9 cellular contexts compared by ENCODE assay signal in genomic region chr1:202046227-202046626, GRCh38. TPM values are rescaled to one million over a fixed set of nuclear protein-coding genes. Genes with fewer than 3 reads are reported as not detected.
A peak's percentile ranks its signal among the peaks of the same experiment; 100 is the strongest.
DNase-seq lines count a peak whose midpoint lies in the region; ATAC-seq and TF ChIP-seq lines count a peak whose summit lies in the region.
"Had no signal": no experiment of that assay in that cellular context is flagged by ENCODE, and none has a peak within 500 bp of the region (broad histone marks: within the 10 kb centered on the region; RNA-seq: fewer than 3 reads in every experiment).

No MANE protein-coding gene starts in this region.

- 17% methylated on average over 3 of the region's 3 CpGs for WGBS in mammary epithelial cell (ENCODE audit: low coverage, missing lambda C conversion rate)

- in situ Hi-C loops in mammary epithelial cell (cut with MboI; ENCODE audit: low sequenced_read_pairs in 2 of 2), result no loop called here

- no peaks in the 10 kb centered on the region for H3K79me2 ChIP-seq in mammary epithelial cell (ENCODE audit: insufficient read depth, low read length)

- H3K4me1 ChIP-seq in mammary epithelial cell (ENCODE audit: insufficient read depth, low read length), result peaks cover 16% of the 10 kb centered on the region
- peaks cover 0 to 6% of the 10 kb centered on the region in 2 donors for H3K4me1 ChIP-seq in muscle layer of duodenum (ENCODE audit: control insufficient read depth in 1 of 2, insufficient read depth in 2 of 2, low read length in 2 of 2)

- TF ChIP-seq CTCF in mammary epithelial cell (conservative IDR thresholded peaks at IDR 0.05 in 1 of 2, IDR thresholded peaks at IDR 0.05 in 1 of 2; ENCODE audit: extremely low read depth in 1 of 2, insufficient read depth in 1 of 2, low read depth in 1 of 2, low read length in 2 of 2) (no peak), endothelial cell (IDR thresholded peaks at IDR 0.05; ENCODE audit: unreplicated experiment) (no peak)
- TF ChIP-seq CTCF in activated CD8-positive, alpha-beta T cell treated with anti-CD3 and anti-CD28 coated beads for 36 hours (IDR thresholded peaks at IDR 0.05), result no peak

- H3K4me3 Mint-ChIP-seq in activated CD8-positive, alpha-beta T cell treated with anti-CD3 and anti-CD28 coated beads for 36 hours, result no peak overlapping the region
- no peak overlapping the region for H3K4me3 Mint-ChIP-seq in endothelial cell (ENCODE audit: unreplicated experiment)

- peak overlapping the region; percentile 30 for H3K27ac ChIP-seq in mammary epithelial cell (ENCODE audit: insufficient read depth, low read depth, low read length)
- H3K27ac ChIP-seq in muscle layer of duodenum (ENCODE audit: low read length), result peak overlapping the region; percentile 88

- no peaks in the 10 kb centered on the region for H3K36me3 ChIP-seq in mammary epithelial cell (ENCODE audit: insufficient read depth, low read length)
- H3K36me3 ChIP-seq in muscle layer of duodenum (ENCODE audit: control insufficient read depth in 1 of 2, insufficient read depth in 2 of 2, low read length in 2 of 2), result no peaks in the 10 kb centered on the region

- no peak overlapping the region for H3K4me3 ChIP-seq in mammary epithelial cell (replicated peaks in 1 of 3; ENCODE audit: insufficient read depth in 1 of 3, low read depth in 2 of 3, low read length in 3 of 3)
- H3K4me3 ChIP-seq in muscle layer of duodenum (ENCODE audit: low read depth in 1 of 2, low read length in 2 of 2), result no peak overlapping the region

- H3K4me2 ChIP-seq in mammary epithelial cell (ENCODE audit: insufficient read depth, low read depth, low read length), result no peak overlapping the region

- no peaks in the 10 kb centered on the region for H3K9me3 ChIP-seq in mammary epithelial cell (replicated peaks; ENCODE audit: insufficient read depth, low read length)
- no peaks in the 10 kb centered on the region for H3K9me3 ChIP-seq in muscle layer of duodenum (ENCODE audit: control insufficient read depth in 1 of 2, low read length in 2 of 2)

- no peak overlapping the region for H2AFZ ChIP-seq in mammary epithelial cell (ENCODE audit: low read depth, low read length)

- H3K27me3 ChIP-seq in mammary epithelial cell (ENCODE audit: insufficient read depth, low read length), result no peaks in the 10 kb centered on the region
- H3K27me3 ChIP-seq in muscle layer of duodenum (ENCODE audit: low read depth, low read length), result no peaks in the 10 kb centered on the region

- peaks cover 3% of the 10 kb centered on the region for H3K27me3 Mint-ChIP-seq in activated CD8-positive, alpha-beta T cell treated with anti-CD3 and anti-CD28 coated beads for 36 hours
- H3K27me3 Mint-ChIP-seq in endothelial cell (ENCODE audit: unreplicated experiment), result peaks cover 4% of the 10 kb centered on the region

- intact Hi-C loops in mammary epithelial cell (cut with micrococcal nuclease), result no loop called here
- intact Hi-C loops in activated CD8-positive, alpha-beta T cell treated with anti-CD3 and anti-CD28 coated beads for 36 hours (cut with micrococcal nuclease), result no loop called here

- CTCF ChIA-PET in mammary epithelial cell (lab: Charles Lee; ENCODE audit: low non-redundant PET), result no interaction called here
- CTCF ChIA-PET in activated CD8-positive, alpha-beta T cell treated with anti-CD3 and anti-CD28 coated beads for 36 hours (lab: Charles Lee), result no interaction called here

- dilution Hi-C loops in mammary epithelial cell (cut with HindIII; ENCODE audit: low sequenced_read_pairs), result no loop called here

- no peak overlapping the region for H3K9ac ChIP-seq in mammary epithelial cell (ENCODE audit: insufficient read depth, low read length)

- no peaks in the 10 kb centered on the region for H4K20me1 ChIP-seq in mammary epithelial cell (ENCODE audit: insufficient read depth, low read length)

- no peaks in the 10 kb centered on the region for H3K4me1 Mint-ChIP-seq in activated CD8-positive, alpha-beta T cell treated with anti-CD3 and anti-CD28 coated beads for 36 hours (ENCODE audit: low read depth)
- no peaks in the 10 kb centered on the region for H3K4me1 Mint-ChIP-seq in endothelial cell (ENCODE audit: unreplicated experiment)

- no peaks in the 10 kb centered on the region for H3K36me3 Mint-ChIP-seq in activated CD8-positive, alpha-beta T cell treated with anti-CD3 and anti-CD28 coated beads for 36 hours (ENCODE audit: low read depth)
- H3K36me3 Mint-ChIP-seq in endothelial cell (ENCODE audit: low read depth, unreplicated experiment), result no peaks in the 10 kb centered on the region

- no peak for ATAC-seq in activated CD8-positive, alpha-beta T cell treated with anti-CD3 and anti-CD28 coated beads for 36 hours
- ATAC-seq: stimulated activated naive CD8-positive, alpha-beta T cell treated with anti-CD3 and anti-CD28 coated beads, Interleukin-15, Interleukin-2, amounts not matched to agents 100 U/mL and 50 U/mL, for 24 hours had no signal

- BruUV-seq in mammary epithelial cell (replicated peaks; lab: Mats Ljungman, UMichigan), result no TSS peak

- no peak overlapping the region for H3K27ac Mint-ChIP-seq in activated CD8-positive, alpha-beta T cell treated with anti-CD3 and anti-CD28 coated beads for 36 hours
- no peak overlapping the region for H3K27ac Mint-ChIP-seq in endothelial cell (ENCODE audit: unreplicated experiment)

- no peaks in the 10 kb centered on the region for H3K9me3 Mint-ChIP-seq in activated CD8-positive, alpha-beta T cell treated with anti-CD3 and anti-CD28 coated beads for 36 hours
- no peaks in the 10 kb centered on the region for H3K9me3 Mint-ChIP-seq in endothelial cell (ENCODE audit: unreplicated experiment)

- DNase-seq in DMS53 treated with DMSO at 0.1 percent for 48 hours (lab: John Stamatoyannopoulos, UW; ENCODE audit: unreplicated experiment) (peak; percentile 99), NCI-H2171 (lab: John Stamatoyannopoulos, UW) (peak; percentile 34), mammary epithelial cell (peak; percentile 26), ecto neural progenitor cell (ENCODE audit: low spot score) (no peak), endothelial cell (ENCODE audit: low spot score) (no peak)
- no peak for DNase-seq in activated CD8-positive, alpha-beta T cell treated with anti-CD3 and anti-CD28 coated beads for 36 hours
- no peak for DNase-seq in activated naive CD4-positive, alpha-beta T cell treated with Interleukin-2 at 50 U/mL for 16 hours
- DNase-seq: stimulated activated naive CD8-positive, alpha-beta T cell treated with anti-CD3 and anti-CD28 coated beads, Interleukin-15, Interleukin-2, amounts not matched to agents 100 U/mL and 50 U/mL, for 24 hours had no signal

- POLR2A ChIA-PET in activated CD8-positive, alpha-beta T cell treated with anti-CD3 and anti-CD28 coated beads for 36 hours (lab: Charles Lee), result no interaction called here

RNA-seq across cellular contexts. Expression of gene ELF3, which starts 35.8 kb away (rescaled TPM):
- total RNA-seq in mammary epithelial cell (10 to 100 TPM in 1 of 2 donors, under 1 TPM in 1; 0.49 to 10.3 TPM), endothelial cell (ENCODE audit: unreplicated experiment) (0.56 TPM)
- polyA plus RNA-seq in mammary epithelial cell, result 2.4 TPM
- polyA minus RNA-seq in mammary epithelial cell, result 12.4 TPM
- total RNA-seq in activated CD8-positive, alpha-beta T cell treated with anti-CD3 and anti-CD28 coated beads for 36 hours, result under 1 TPM; 0.25 to 0.27 TPM

Comparison
In these comparisons a context has a peak if more than half of its experiments do, and no peak if none do; other contexts are left out.
1. DNase-seq: peak in DMS53 treated with DMSO at 0.1 percent for 48 hours (single experiment), NCI-H2171 (single experiment) and mammary epithelial cell (single experiment); none in activated CD8-positive, alpha-beta T cell treated with anti-CD3 and anti-CD28 coated beads for 36 hours (single experiment), ecto neural progenitor cell (single experiment), endothelial cell (single experiment) and activated naive CD4-positive, alpha-beta T cell treated with Interleukin-2 at 50 U/mL for 16 hours (single experiment).